ENCODE assay signal across 10 cellular contexts in genomic region chr2:136028001-136028400, GRCh38.
"Had no signal": no experiment of that assay in that cellular context is flagged by ENCODE, and none has a peak within 500 bp of the region (broad histone marks: within the 10 kb centered on the region; RNA-seq: fewer than 3 reads in every experiment).

No MANE protein-coding gene starts in this region.

- H3K27ac ChIP-seq: HL-60 had no signal

- DNase-seq: HFFc6, KBM-7 had no signal

- FAIRE-seq: H1, H54, HepG2 had no signal

- H3K36me3 ChIP-seq: HAP-1 had no signal

- H3K9me3 ChIP-seq: HAP-1 had no signal

- H2AFZ ChIP-seq: GM23338 had no signal

- H3K4me1 ChIP-seq: HAP-1 had no signal

- H3K27ac Mint-ChIP-seq: GM23338, HFFc6, IgD-negative memory B cell had no signal

- H3K4me3 Mint-ChIP-seq: GM23338, HFFc6, IgD-negative memory B cell had no signal

- H3K9me3 Mint-ChIP-seq: GM23338, HFFc6, IgD-negative memory B cell had no signal

- ATAC-seq: GM23338, HCT116, HepG2 had no signal

- H3K4me2 ChIP-seq: GM23338 had no signal

- H3K4me3 ChIP-seq: GM23338, HAP-1 had no signal
